In the genomic region with DNA sequence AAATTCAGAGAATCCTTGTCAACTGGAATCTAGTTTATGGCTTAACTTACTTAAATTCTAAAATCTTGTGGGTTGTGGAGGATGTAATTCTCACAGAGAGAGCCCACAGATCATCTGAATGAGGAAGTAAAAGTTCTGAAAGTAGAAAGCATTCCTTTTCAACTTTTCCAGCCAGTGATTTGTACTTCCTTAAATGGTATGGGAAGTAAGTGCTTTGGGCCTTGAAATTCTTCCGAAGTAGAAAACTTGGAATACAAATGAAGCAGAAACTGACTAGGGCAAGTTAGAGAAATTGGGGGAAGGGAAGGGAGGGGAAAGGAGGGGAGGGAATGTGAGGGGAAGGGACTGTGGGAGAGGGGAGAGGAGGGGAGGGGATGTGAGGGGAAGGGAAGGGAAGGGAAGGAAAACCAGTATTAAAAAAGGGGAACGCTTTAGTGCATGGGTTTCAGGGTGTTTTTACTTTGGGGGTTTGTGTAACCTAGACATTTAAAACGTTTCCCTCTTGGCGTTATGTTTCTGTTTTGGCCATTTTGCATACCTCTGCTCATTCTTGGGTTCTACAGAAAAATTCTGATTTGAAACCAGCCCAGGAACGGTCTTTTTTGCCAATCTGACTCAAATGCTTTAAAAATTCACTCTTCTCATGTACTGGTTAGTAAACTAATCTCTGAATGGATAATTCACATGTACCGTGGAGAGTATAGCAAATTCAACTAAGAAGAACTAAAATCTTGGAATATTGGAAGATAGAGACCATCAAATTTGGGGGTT, we compare ENCODE assay signal across 12 cellular contexts. TPM values are rescaled to one million over a fixed set of nuclear protein-coding genes. Genes with fewer than 3 reads are reported as not detected.
DNase-seq lines count a peak whose midpoint lies in the region; ATAC-seq and TF ChIP-seq lines count a peak whose summit lies in the region.
"Had no signal": no experiment of that assay in that cellular context is flagged by ENCODE, and none has a peak within 500 bp of the region (broad histone marks: within the 10 kb centered on the region; RNA-seq: fewer than 3 reads in every experiment).

No MANE protein-coding gene starts in this region.

- H3K36me3 ChIP-seq in cardiac muscle cell: peaks cover 21% of the 10 kb centered on the region
- peaks cover 25% of the 10 kb centered on the region for H3K36me3 ChIP-seq in endodermal cell (ENCODE audit: control insufficient read depth, insufficient read depth, low read length)
- peaks cover 13% of the 10 kb centered on the region for H3K36me3 ChIP-seq in muscle layer of colon (ENCODE audit: insufficient read depth, low read length)
- H3K36me3 ChIP-seq in urinary bladder (ENCODE audit: insufficient read depth): no peaks in the 10 kb centered on the region

- peak in 1 of 2 donors; percentile 68 for DNase-seq in cardiac muscle cell (ENCODE audit: low read depth in 1 of 2, low spot score in 1 of 2)
- DNase-seq in Right ventricle myocardium inferior (ENCODE audit: missing footprints): no peak
- no peak for DNase-seq in endodermal cell
- DNase-seq in NCI-H1105 (lab: John Stamatoyannopoulos, UW): no peak
- DNase-seq: ACHN; activated naive CD4-positive, alpha-beta T cell; right lobe of liver; stimulated activated naive CD8-positive, alpha-beta T cell treated with anti-CD3 and anti-CD28 coated beads, Interleukin-15, Interleukin-2, amounts not matched to agents 100 U/mL and 50 U/mL, for 24 hours had no signal

- H3K4me1 ChIP-seq in cardiac muscle cell (ENCODE audit: low read depth) (peaks cover 3% of the 10 kb centered on the region), endodermal cell (ENCODE audit: control insufficient read depth, insufficient read depth, low read length) (no peaks in the 10 kb centered on the region), muscle layer of colon (ENCODE audit: insufficient read depth, low read length) (peaks cover 15% of the 10 kb centered on the region), urinary bladder (ENCODE audit: insufficient read depth) (no peaks in the 10 kb centered on the region)

- H3K27me3 ChIP-seq in cardiac muscle cell: no peaks in the 10 kb centered on the region
- H3K27me3 ChIP-seq in endodermal cell (ENCODE audit: control insufficient read depth, insufficient read depth, low read length, poor library complexity, severe bottlenecking): no peaks in the 10 kb centered on the region
- H3K27me3 ChIP-seq in muscle layer of colon (ENCODE audit: control insufficient read depth in 1 of 2, insufficient read depth in 2 of 2, low read length in 2 of 2): no peaks in the 10 kb centered on the region
- H3K27me3 ChIP-seq: right lobe of liver had no signal

- ATAC-seq in Right ventricle myocardium inferior (no peak), HG03460 (IDR thresholded peaks at IDR 0.05; ENCODE audit: unreplicated experiment) (no peak), HG02938 (IDR thresholded peaks at IDR 0.05; ENCODE audit: unreplicated experiment) (no peak)
- ATAC-seq: stimulated activated naive CD8-positive, alpha-beta T cell treated with anti-CD3 and anti-CD28 coated beads, Interleukin-15, Interleukin-2, amounts not matched to agents 100 U/mL and 50 U/mL, for 24 hours had no signal

- H3K9me3 ChIP-seq in cardiac muscle cell (ENCODE audit: low read depth): no peaks in the 10 kb centered on the region
- H3K9me3 ChIP-seq in endodermal cell (ENCODE audit: control insufficient read depth, low read length): no peaks in the 10 kb centered on the region
- no peaks in the 10 kb centered on the region for H3K9me3 ChIP-seq in muscle layer of colon (ENCODE audit: low read length)
- H3K9me3 ChIP-seq: right lobe of liver had no signal

- 84 to 86% methylated on average over 4 to 6 of the region's 6 CpGs for WGBS in endodermal cell (ENCODE audit: insufficient coverage in 1 of 2, insufficient read length in 1 of 2), 2 experiments
- WGBS in urinary bladder: 29% methylated on average over 6 of the region's 6 CpGs

- no peak overlapping the region for H3K27ac Mint-ChIP-seq in endodermal cell

- H3K9me3 Mint-ChIP-seq in endodermal cell: no peaks in the 10 kb centered on the region

- H3K4me1 Mint-ChIP-seq in endodermal cell: peaks cover 15% of the 10 kb centered on the region

- H3K27ac ChIP-seq in cardiac muscle cell: peak overlapping the region; percentile 41
- H3K27ac ChIP-seq in endodermal cell (ENCODE audit: low read depth, low read length): peak overlapping the region; percentile 41
- peak overlapping the region; percentile 32 for H3K27ac ChIP-seq in muscle layer of colon (ENCODE audit: low read depth, low read length)
- peak overlapping the region; percentile 50 for H3K27ac ChIP-seq in urinary bladder (ENCODE audit: low read depth)
- H3K27ac ChIP-seq: right lobe of liver had no signal

- intact Hi-C loops in Right ventricle myocardium inferior (cut with DNase I): loop anchor here (5.0 kb wide), 1 partner anchor 116 kb away; no protein-coding TSS in a partner anchor

- no peak overlapping the region for H3K4me3 ChIP-seq in cardiac muscle cell
- H3K4me3 ChIP-seq in endodermal cell (ENCODE audit: low read length): no peak overlapping the region
- no peak overlapping the region for H3K4me3 ChIP-seq in muscle layer of colon (ENCODE audit: low read depth in 1 of 2, low read length in 2 of 2)
- no peak overlapping the region for H3K4me3 ChIP-seq in urinary bladder (ENCODE audit: low read depth, low read length)
- H3K4me3 ChIP-seq: right lobe of liver had no signal

- no peak overlapping the region for H3K9ac ChIP-seq in endodermal cell (ENCODE audit: extremely low read depth, low read length, poor library complexity, severe bottlenecking)
- no peak overlapping the region for H3K9ac ChIP-seq in muscle layer of colon (ENCODE audit: low read length)

- TF ChIP-seq CTCF in cardiac muscle cell (IDR thresholded peaks at IDR 0.05; ENCODE audit: low read depth, low read length): no peak
- TF ChIP-seq CTCF in endodermal cell (conservative IDR thresholded peaks at IDR 0.05): no peak

- no peaks in the 10 kb centered on the region for H3K27me3 Mint-ChIP-seq in endodermal cell (ENCODE audit: insufficient read depth)

- H3K4me3 Mint-ChIP-seq in endodermal cell: no peak overlapping the region

- H3K36me3 Mint-ChIP-seq in endodermal cell (ENCODE audit: low read depth): peaks cover 23% of the 10 kb centered on the region

RNA-seq across cellular contexts. Expression of a gene that starts 15.5 kb away (rescaled TPM):
- total RNA-seq in cardiac muscle cell (17.1 and 35.7 TPM in 2 replicates), Right ventricle myocardium inferior (16.5 TPM), endodermal cell (10 to 100 TPM; 15.4 to 24.1 TPM), urinary bladder (53.3 TPM)
- polyA plus RNA-seq in cardiac muscle cell (12.7 and 18.6 TPM in 2 replicates), urinary bladder (12.9 TPM)
- polyA plus RNA-seq in endodermal cell (2013, experiment 1 of 2): 12.3 TPM
- polyA plus RNA-seq in endodermal cell (2013, experiment 2 of 2): 10.8 TPM

RNA-seq across cellular contexts. Expression of a gene that starts 39.1 kb away (rescaled TPM):
- 10.0 and 14.5 TPM in 2 replicates for total RNA-seq in cardiac muscle cell
- 47.6 and 51.6 TPM in 2 replicates for polyA plus RNA-seq in cardiac muscle cell
- total RNA-seq in Right ventricle myocardium inferior: 26.6 TPM
- 10 to 100 TPM; 44.1 to 45.3 TPM for total RNA-seq in endodermal cell
- 43.1 TPM for polyA plus RNA-seq in endodermal cell (2013, experiment 1 of 2)
- 37.3 TPM for polyA plus RNA-seq in endodermal cell (2013, experiment 2 of 2)
- total RNA-seq in urinary bladder: 19.0 TPM
- polyA plus RNA-seq in urinary bladder: 27.1 TPM

RNA-seq across cellular contexts. Expression of a gene that starts 39.1 kb away (rescaled TPM):
- total RNA-seq in cardiac muscle cell: 74.8 and 94.6 TPM in 2 replicates
- 112 and 132 TPM in 2 replicates for polyA plus RNA-seq in cardiac muscle cell
- total RNA-seq in Right ventricle myocardium inferior: 58.3 TPM
- 100 to 1,000 TPM; 105 to 142 TPM for total RNA-seq in endodermal cell
- polyA plus RNA-seq in endodermal cell (2013, experiment 1 of 2): 122 TPM
- polyA plus RNA-seq in endodermal cell (2013, experiment 2 of 2): 111 TPM
- total RNA-seq in urinary bladder: 67.9 TPM
- 76.5 TPM for polyA plus RNA-seq in urinary bladder
